ENCODE assay signal across 8 cellular contexts in the genomic region with DNA sequence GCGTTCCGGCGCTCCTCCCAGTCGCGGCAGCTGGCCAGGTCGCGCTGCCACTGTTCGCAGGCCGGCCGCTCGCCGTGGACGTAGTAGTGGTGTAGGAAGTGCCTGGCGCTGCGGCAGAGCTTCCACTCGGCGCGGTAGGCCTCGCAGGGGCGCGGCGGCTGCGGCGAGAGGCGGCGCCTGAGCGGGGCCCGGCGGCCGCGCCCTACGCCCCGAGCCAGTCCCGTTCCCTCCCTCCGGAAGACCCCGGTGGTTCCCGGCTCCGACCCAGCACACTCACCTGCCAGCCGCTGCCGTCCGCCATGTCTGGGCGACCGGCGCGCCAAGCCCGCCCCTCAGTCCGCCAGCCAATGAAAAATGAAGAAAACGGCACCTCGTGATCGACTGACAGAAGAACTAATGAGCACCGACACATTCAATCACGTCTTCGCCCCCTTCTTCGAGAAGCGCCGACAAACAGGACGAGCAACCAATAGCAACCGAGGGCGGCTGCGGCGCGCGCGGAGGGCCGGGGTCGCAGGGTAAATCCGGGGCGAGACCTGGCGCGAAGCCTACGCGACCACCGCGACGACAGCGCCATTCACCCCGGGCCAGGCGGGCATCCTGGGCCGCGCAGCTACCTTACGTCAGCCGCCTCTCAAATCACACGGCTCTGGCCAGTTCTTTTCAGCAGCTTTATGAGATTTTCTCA. TPM values are rescaled to one million over a fixed set of nuclear protein-coding genes. Genes with fewer than 3 reads are reported as not detected.
DNase-seq lines count a peak whose midpoint lies in the region; ATAC-seq and TF ChIP-seq lines count a peak whose summit lies in the region.

A gene with protein sequence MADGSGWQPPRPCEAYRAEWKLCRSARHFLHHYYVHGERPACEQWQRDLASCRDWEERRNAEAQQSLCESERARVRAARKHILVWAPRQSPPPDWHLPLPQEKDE (minus strand): TSS at position 324 of the 688 bp plus-strand sequence. CDS start 23 bp downstream, at position 301.

- H3K27ac Mint-ChIP-seq in WTC11 (peak within 1 kb of the TSS; percentile 96), immature natural killer cell (peak within 1 kb of the TSS; percentile 87 to 98 (median 96))

- DNase-seq in ACHN (peak; percentile 89), NCI-H2227 treated with DMSO at 0.1 percent for 48 hours (lab: John Stamatoyannopoulos, UW) (peak; percentile 97), WTC11 (ENCODE audit: low spot score) (peak; percentile 91), cardiac fibroblast (ENCODE audit: low read depth in 2 of 2) (peak; percentile 96), immature natural killer cell (peak; percentile 88 to 90 (median 89)), smooth muscle cell of the brain vasculature (ENCODE audit: low read depth, low spot score) (peak; percentile 73)

- POLR2A ChIA-PET in WTC11 (lab: Charles Lee), result interaction anchor here (0.5 to 2.0 kb wide), 4 partner anchors 16 to 268 kb away, joined by 4 to 13 read pairs (median 4); partner anchors contain the start of genes CDC45, HIRA and MRPL40

- in situ Hi-C loops in ACHN (cut with HindIII; ENCODE audit: low pct_ligation_motif_present, low pct_unique_long_range_greater_than_20kb, low sequenced_read_pairs), result no loop called here

- H3K27me3 Mint-ChIP-seq in WTC11 (ENCODE audit: low read depth) (peaks cover 8% of the 10 kb centered on the region), immature natural killer cell (ENCODE audit: low read depth in 3 of 3) (peaks cover 0 to 9% (median 0%) of the 10 kb centered on the region in 3 donors)

- CTCF ChIA-PET in WTC11 (lab: Charles Lee), result interaction anchor here (0.6 to 2.8 kb wide), 7 partner anchors 11 to 269 kb away, joined by 3 to 12 read pairs (median 3); partner anchors contain the start of gene SLC25A1

- TF ChIP-seq CTCF in WTC11 (IDR thresholded peaks at IDR 0.05), result no peak
- TF ChIP-seq CTCF in cardiac fibroblast (IDR thresholded peaks at IDR 0.05; ENCODE audit: low read depth, low read length), result no peak

- peak; percentile 74 for ATAC-seq in GM18873 (IDR thresholded peaks at IDR 0.05; ENCODE audit: low FRiP score, unreplicated experiment)
- peak; percentile 78 for ATAC-seq in HG03139 (IDR thresholded peaks at IDR 0.05; ENCODE audit: unreplicated experiment)
- peak; percentile 84 for ATAC-seq in WTC11

- H3K36me3 Mint-ChIP-seq in WTC11 (peaks cover 30% of the 10 kb centered on the region), immature natural killer cell (peaks cover under 1 to 16% (median under 1%) of the 10 kb centered on the region in 3 donors)

- peaks cover 16% of the 10 kb centered on the region for H3K4me1 Mint-ChIP-seq in WTC11
- peaks cover 40 to 54% of the 10 kb centered on the region in 2 donors for H3K4me1 Mint-ChIP-seq in immature natural killer cell

- peak within 1 kb of the TSS; percentile 92 for H3K4me3 Mint-ChIP-seq in WTC11
- peak within 1 kb of the TSS; percentile 87 to 98 (median 93) for H3K4me3 Mint-ChIP-seq in immature natural killer cell

- peak within 1 kb of the TSS; percentile 69 to 72 for H3K4me3 ChIP-seq in cardiac fibroblast (replicated peaks in 1 of 2; ENCODE audit: low read depth in 2 of 2, low read length in 2 of 2)

- no peaks in the 10 kb centered on the region for H3K9me3 Mint-ChIP-seq in WTC11
- H3K9me3 Mint-ChIP-seq in immature natural killer cell, result no peaks in the 10 kb centered on the region

TF ChIP-seq in WTC11, 78 proteins besides CTCF, POLR2A, EP300 and RAD21 (continues in another document):
- 0 out of 2 replicates have a peak, but pooled peaks have one; percentile 49 for TF ChIP-seq ZNF232 (CRISPR knock-in tag; IDR thresholded peaks at IDR 0.05)
- TF ChIP-seq JUN (CRISPR knock-in tag; IDR thresholded peaks at IDR 0.05), result peak; percentile 57; the same call in 1 of the 2 replicates
- no peak; the same call in 1 of the 2 replicates for TF ChIP-seq FOXP1 (CRISPR knock-in tag; IDR thresholded peaks at IDR 0.05; ENCODE audit: borderline replicate concordance)
- TF ChIP-seq, protein P1, sequence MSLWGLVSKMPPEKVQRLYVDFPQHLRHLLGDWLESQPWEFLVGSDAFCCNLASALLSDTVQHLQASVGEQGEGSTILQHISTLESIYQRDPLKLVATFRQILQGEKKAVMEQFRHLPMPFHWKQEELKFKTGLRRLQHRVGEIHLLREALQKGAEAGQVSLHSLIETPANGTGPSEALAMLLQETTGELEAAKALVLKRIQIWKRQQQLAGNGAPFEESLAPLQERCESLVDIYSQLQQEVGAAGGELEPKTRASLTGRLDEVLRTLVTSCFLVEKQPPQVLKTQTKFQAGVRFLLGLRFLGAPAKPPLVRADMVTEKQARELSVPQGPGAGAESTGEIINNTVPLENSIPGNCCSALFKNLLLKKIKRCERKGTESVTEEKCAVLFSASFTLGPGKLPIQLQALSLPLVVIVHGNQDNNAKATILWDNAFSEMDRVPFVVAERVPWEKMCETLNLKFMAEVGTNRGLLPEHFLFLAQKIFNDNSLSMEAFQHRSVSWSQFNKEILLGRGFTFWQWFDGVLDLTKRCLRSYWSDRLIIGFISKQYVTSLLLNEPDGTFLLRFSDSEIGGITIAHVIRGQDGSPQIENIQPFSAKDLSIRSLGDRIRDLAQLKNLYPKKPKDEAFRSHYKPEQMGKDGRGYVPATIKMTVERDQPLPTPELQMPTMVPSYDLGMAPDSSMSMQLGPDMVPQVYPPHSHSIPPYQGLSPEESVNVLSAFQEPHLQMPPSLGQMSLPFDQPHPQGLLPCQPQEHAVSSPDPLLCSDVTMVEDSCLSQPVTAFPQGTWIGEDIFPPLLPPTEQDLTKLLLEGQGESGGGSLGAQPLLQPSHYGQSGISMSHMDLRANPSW (CRISPR knock-in tag; conservative IDR thresholded peaks at IDR 0.05; ENCODE audit: low read depth), result no peak
- TF ChIP-seq ZNF281 (CRISPR knock-in tag; IDR thresholded peaks at IDR 0.05), result 0 out of 2 replicates have a peak, but pooled peaks have one; percentile 44
- TF ChIP-seq NFYB (CRISPR knock-in tag; conservative IDR thresholded peaks at IDR 0.05; ENCODE audit: low read depth), result peak; percentile 97
- no peak for TF ChIP-seq ZNF416 (CRISPR knock-in tag; IDR thresholded peaks at IDR 0.05)
- TF ChIP-seq, protein P2, sequence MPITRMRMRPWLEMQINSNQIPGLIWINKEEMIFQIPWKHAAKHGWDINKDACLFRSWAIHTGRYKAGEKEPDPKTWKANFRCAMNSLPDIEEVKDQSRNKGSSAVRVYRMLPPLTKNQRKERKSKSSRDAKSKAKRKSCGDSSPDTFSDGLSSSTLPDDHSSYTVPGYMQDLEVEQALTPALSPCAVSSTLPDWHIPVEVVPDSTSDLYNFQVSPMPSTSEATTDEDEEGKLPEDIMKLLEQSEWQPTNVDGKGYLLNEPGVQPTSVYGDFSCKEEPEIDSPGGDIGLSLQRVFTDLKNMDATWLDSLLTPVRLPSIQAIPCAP (CRISPR knock-in tag; IDR thresholded peaks at IDR 0.05), result no peak; the same call in 1 of the 2 replicates
- no peak for TF ChIP-seq JAZF1 (CRISPR knock-in tag; IDR thresholded peaks at IDR 0.05)
- TF ChIP-seq TEAD1 (CRISPR knock-in tag; IDR thresholded peaks at IDR 0.05), result peak; percentile 48; the same call in 1 of the 2 replicates
- 0 out of 2 replicates have a peak, but pooled peaks have one; percentile 64 for TF ChIP-seq ETV6 (CRISPR knock-in tag; IDR thresholded peaks at IDR 0.05)
- TF ChIP-seq, protein P3, sequence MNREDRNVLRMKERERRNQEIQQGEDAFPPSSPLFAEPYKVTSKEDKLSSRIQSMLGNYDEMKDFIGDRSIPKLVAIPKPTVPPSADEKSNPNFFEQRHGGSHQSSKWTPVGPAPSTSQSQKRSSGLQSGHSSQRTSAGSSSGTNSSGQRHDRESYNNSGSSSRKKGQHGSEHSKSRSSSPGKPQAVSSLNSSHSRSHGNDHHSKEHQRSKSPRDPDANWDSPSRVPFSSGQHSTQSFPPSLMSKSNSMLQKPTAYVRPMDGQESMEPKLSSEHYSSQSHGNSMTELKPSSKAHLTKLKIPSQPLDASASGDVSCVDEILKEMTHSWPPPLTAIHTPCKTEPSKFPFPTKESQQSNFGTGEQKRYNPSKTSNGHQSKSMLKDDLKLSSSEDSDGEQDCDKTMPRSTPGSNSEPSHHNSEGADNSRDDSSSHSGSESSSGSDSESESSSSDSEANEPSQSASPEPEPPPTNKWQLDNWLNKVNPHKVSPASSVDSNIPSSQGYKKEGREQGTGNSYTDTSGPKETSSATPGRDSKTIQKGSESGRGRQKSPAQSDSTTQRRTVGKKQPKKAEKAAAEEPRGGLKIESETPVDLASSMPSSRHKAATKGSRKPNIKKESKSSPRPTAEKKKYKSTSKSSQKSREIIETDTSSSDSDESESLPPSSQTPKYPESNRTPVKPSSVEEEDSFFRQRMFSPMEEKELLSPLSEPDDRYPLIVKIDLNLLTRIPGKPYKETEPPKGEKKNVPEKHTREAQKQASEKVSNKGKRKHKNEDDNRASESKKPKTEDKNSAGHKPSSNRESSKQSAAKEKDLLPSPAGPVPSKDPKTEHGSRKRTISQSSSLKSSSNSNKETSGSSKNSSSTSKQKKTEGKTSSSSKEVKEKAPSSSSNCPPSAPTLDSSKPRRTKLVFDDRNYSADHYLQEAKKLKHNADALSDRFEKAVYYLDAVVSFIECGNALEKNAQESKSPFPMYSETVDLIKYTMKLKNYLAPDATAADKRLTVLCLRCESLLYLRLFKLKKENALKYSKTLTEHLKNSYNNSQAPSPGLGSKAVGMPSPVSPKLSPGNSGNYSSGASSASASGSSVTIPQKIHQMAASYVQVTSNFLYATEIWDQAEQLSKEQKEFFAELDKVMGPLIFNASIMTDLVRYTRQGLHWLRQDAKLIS (CRISPR knock-in tag; IDR thresholded peaks at IDR 0.05; ENCODE audit: borderline replicate concordance), result no peak

RNA-seq across cellular contexts. Expression of the gene that starts here (rescaled TPM):
- 26.5 to 34.4 TPM (median 32.8 TPM) in 3 replicates for total RNA-seq in WTC11 (2021)
- 10 to 100 TPM; 67.8 to 75.5 (median 71.0) TPM for polyA plus RNA-seq in immature natural killer cell

Comparison
In these comparisons a context has a peak if more than half of its experiments do, and no peak if none do; other contexts are left out.
1. Peak in every context shown above with its lines: DNase-seq, ATAC-seq and H3K4me3 ChIP-seq.